Comparison of ENCODE assay signal across 1 cellular context in genomic region chr22:36253523-36254490, GRCh38.
TF ChIP-seq lines count a peak whose summit lies in the region.

No MANE protein-coding gene starts in this region.

TF ChIP-seq in HepG2, 621 proteins besides CTCF, POLR2A, EP300 and RAD21 (continued from another document):
- TF ChIP-seq ZFX (CRISPR knock-in tag; IDR thresholded peaks at IDR 0.05; ENCODE audit: low read depth) (0 out of 2 replicates have a peak, but pooled peaks have one; percentile 36), NRL (CRISPR knock-in tag; IDR thresholded peaks at IDR 0.05; ENCODE audit: borderline replicate concordance) (peak; percentile 38; the same call in 1 of the 2 replicates), ZBTB38 (CRISPR knock-in tag; IDR thresholded peaks at IDR 0.05) (peak; percentile 19; the same call in 1 of the 2 replicates), ATF3 (CRISPR knock-in tag; IDR thresholded peaks at IDR 0.05) (no peak)
TF ChIP-seq in HepG2: peak in this region for 3.
